ENCODE assay signal across 29 cellular contexts in genomic region chr6:49030621-49031020, GRCh38.
DNase-seq lines count a peak whose midpoint lies in the region; TF ChIP-seq lines count a peak whose summit lies in the region.
"Had no signal": no experiment of that assay in that cellular context is flagged by ENCODE, and none has a peak within 500 bp of the region (broad histone marks: within the 10 kb centered on the region; RNA-seq: fewer than 3 reads in every experiment).

No MANE protein-coding gene starts in this region.

- H3K27me3 ChIP-seq in ACC112 (ENCODE audit: insufficient read depth, low read length) (no peaks in the 10 kb centered on the region), brain microvascular endothelial cell (replicated peaks) (no peaks in the 10 kb centered on the region)
- H3K27me3 ChIP-seq: heart right ventricle had no signal

- in situ Hi-C loops in brain microvascular endothelial cell (cut with HindIII; ENCODE audit: low pct_ligation_motif_present, low sequenced_read_pairs) = no loop called here

- H3K27me3 Mint-ChIP-seq in HFFc6 (ENCODE audit: insufficient read depth) = no peaks in the 10 kb centered on the region
- H3K27me3 Mint-ChIP-seq: activated naive CD8-positive, alpha-beta T cell treated with anti-CD3 and anti-CD28 coated beads, Interleukin-2, amount 50 U/mL, for 24 hours; type B pancreatic cell had no signal

- H3K27ac Mint-ChIP-seq in HFFc6 = no peak overlapping the region
- H3K27ac Mint-ChIP-seq: activated naive CD8-positive, alpha-beta T cell treated with anti-CD3 and anti-CD28 coated beads, Interleukin-2, amount 50 U/mL, for 24 hours; activated T-cell treated with anti-CD3 and anti-CD28 coated beads, Interleukin-2, amount 50 U/mL, for 72 hours; brain; GM23338; natural killer cell; stimulated activated effector memory CD8-positive, alpha-beta T cell treated with anti-CD3 and anti-CD28 coated beads, Interleukin-12 subunit alpha, Interleukin-12 subunit beta, amount 100 ng/mL, for 72 hours; type B pancreatic cell had no signal

- H3K4me1 ChIP-seq in ACC112 (ENCODE audit: control insufficient read depth, insufficient read depth, low read length, unreplicated experiment) = no peaks in the 10 kb centered on the region
- H3K4me1 ChIP-seq: heart right ventricle, lower lobe of right lung had no signal

- H3K79me2 ChIP-seq in ACC112 (ENCODE audit: control insufficient read depth, insufficient read depth, low read length, unreplicated experiment) = no peaks in the 10 kb centered on the region

- H3K4me1 Mint-ChIP-seq in HFFc6 (ENCODE audit: low read depth) = peaks cover 7% of the 10 kb centered on the region
- H3K4me1 Mint-ChIP-seq: activated naive CD8-positive, alpha-beta T cell treated with anti-CD3 and anti-CD28 coated beads, Interleukin-2, amount 50 U/mL, for 24 hours; brain; natural killer cell; stimulated activated effector memory CD8-positive, alpha-beta T cell treated with anti-CD3 and anti-CD28 coated beads, Interleukin-12 subunit alpha, Interleukin-12 subunit beta, amount 100 ng/mL, for 72 hours had no signal

- H2AFZ ChIP-seq in ACC112 (ENCODE audit: low read length, unreplicated experiment) = peak overlapping the region; percentile 23

- no peak overlapping the region for H3K27ac ChIP-seq in ACC112 (ENCODE audit: low read depth, low read length)
- no peak overlapping the region for H3K27ac ChIP-seq in brain microvascular endothelial cell
- no peak overlapping the region for H3K27ac ChIP-seq in coronary artery
- H3K27ac ChIP-seq: heart right ventricle, lower lobe of right lung had no signal

- DNase-seq in HFFc6 (peak; percentile 45), cardiac fibroblast (ENCODE audit: low read depth in 2 of 2) (peak; percentile 3 to 15), myocyte (ENCODE audit: low read depth) (peak; percentile 4), brain microvascular endothelial cell (no peak), coronary artery (ENCODE audit: low spot score) (no peak)
- DNase-seq in activated CD8-positive, alpha-beta memory T cell treated with anti-CD3 and anti-CD28 coated beads, Interleukin-2, amount 50 U/mL, for 48 hours = no peak
- DNase-seq in central memory CD4-positive, alpha-beta T cell = no peak
- DNase-seq: activated CD4-positive, alpha-beta T cell treated with anti-CD3 and anti-CD28 coated beads, Interleukin-2, amount 50 U/mL, for 48 hours; activated CD4-positive, CD25-positive, alpha-beta regulatory T cell treated with anti-CD3 and anti-CD28 coated beads, Interleukin-2, amount 50 U/mL, for 72 hours; activated naive CD8-positive, alpha-beta T cell treated with anti-CD3 and anti-CD28 coated beads, Interleukin-2, amount 50 U/mL, for 24 hours; activated T-cell treated with anti-CD3 and anti-CD28 coated beads, Interleukin-2, amount 50 U/mL, for 72 hours; Calu3; DMS79; effector CD4-positive, alpha-beta T cell; heart right ventricle; lower lobe of right lung; natural killer cell; NCI-H1417; NCI-H2029; NCI-H2227 treated with DMSO at 0.1 percent for 48 hours; NCI-H526 treated with DMSO at 0.1 percent for 48 hours; SHP77; substantia nigra had no signal

- H3K4me3 ChIP-seq in ACC112 (ENCODE audit: low read depth, low read length) = no peak overlapping the region
- no peak overlapping the region for H3K4me3 ChIP-seq in cardiac fibroblast (replicated peaks in 1 of 2; ENCODE audit: low read depth in 2 of 2, low read length in 2 of 2)
- no peak overlapping the region for H3K4me3 ChIP-seq in brain microvascular endothelial cell (ENCODE audit: low read depth, low read length)
- H3K4me3 ChIP-seq in coronary artery = no peak overlapping the region
- H3K4me3 ChIP-seq: GM23338, heart right ventricle, K562, lower lobe of right lung had no signal

- H3K36me3 Mint-ChIP-seq in HFFc6 (ENCODE audit: low read depth) = no peaks in the 10 kb centered on the region
- H3K36me3 Mint-ChIP-seq: brain; natural killer cell; stimulated activated effector memory CD8-positive, alpha-beta T cell treated with anti-CD3 and anti-CD28 coated beads, Interleukin-12 subunit alpha, Interleukin-12 subunit beta, amount 100 ng/mL, for 72 hours; type B pancreatic cell had no signal

- no peaks in the 10 kb centered on the region for H3K9me3 Mint-ChIP-seq in HFFc6
- H3K9me3 Mint-ChIP-seq: brain, GM23338 had no signal

- no peak overlapping the region for H3K4me3 Mint-ChIP-seq in HFFc6
- H3K4me3 Mint-ChIP-seq: activated naive CD8-positive, alpha-beta T cell treated with anti-CD3 and anti-CD28 coated beads, Interleukin-2, amount 50 U/mL, for 24 hours; activated T-cell treated with anti-CD3 and anti-CD28 coated beads, Interleukin-2, amount 50 U/mL, for 72 hours; brain; GM23338; natural killer cell; stimulated activated effector memory CD8-positive, alpha-beta T cell treated with anti-CD3 and anti-CD28 coated beads, Interleukin-12 subunit alpha, Interleukin-12 subunit beta, amount 100 ng/mL, for 72 hours; type B pancreatic cell had no signal

- no peaks in the 10 kb centered on the region for H3K36me3 ChIP-seq in ACC112 (ENCODE audit: insufficient read depth, low read length)
- H3K36me3 ChIP-seq in brain microvascular endothelial cell (replicated peaks) = no peaks in the 10 kb centered on the region
- H3K36me3 ChIP-seq: heart right ventricle, lower lobe of right lung had no signal

- no peak for TF ChIP-seq CTCF in HFFc6 (IDR thresholded peaks at IDR 0.05)
- TF ChIP-seq CTCF in cardiac fibroblast (IDR thresholded peaks at IDR 0.05; ENCODE audit: low read depth, low read length) = no peak
- no peak for TF ChIP-seq CTCF in brain microvascular endothelial cell (IDR thresholded peaks at IDR 0.05; ENCODE audit: low read depth, low read length, missing control alignments)
- no peak for TF ChIP-seq CTCF in coronary artery (IDR thresholded peaks at IDR 0.05)

Comparison
In these comparisons a context has a peak if more than half of its experiments do, and no peak if none do; other contexts are left out.
1. DNase-seq: peak in HFFc6 (single experiment), cardiac fibroblast (2 of 2) and myocyte (single experiment); none in brain microvascular endothelial cell (single experiment), activated CD8-positive, alpha-beta memory T cell treated with anti-CD3 and anti-CD28 coated beads, Interleukin-2, amount 50 U/mL, for 48 hours (single experiment), central memory CD4-positive, alpha-beta T cell (single experiment) and coronary artery (single experiment).